Comparison of ENCODE assay signal across 8 cellular contexts in genomic region chr2:85413592-85414421, GRCh38. TPM values are rescaled to one million over a fixed set of nuclear protein-coding genes. Genes with fewer than 3 reads are reported as not detected.
A peak's percentile ranks its signal among the peaks of the same experiment; 100 is the strongest.
DNase-seq lines count a peak whose midpoint lies in the region; ATAC-seq, FAIRE-seq and TF ChIP-seq lines count a peak whose summit lies in the region.

No MANE protein-coding gene starts in this region.

- H3K4me1 Mint-ChIP-seq in CD4-positive, alpha-beta memory T cell = peaks cover 18 to 34% (median 25%) of the 10 kb centered on the region in 4 donors

- FAIRE-seq in RCC 7860 (lab: Jason Lieb, UNC) = no peak

- POLR2A ChIA-PET in CD4-positive, alpha-beta memory T cell (lab: Charles Lee; ENCODE audit: partially characterized antibody) = interaction anchor here (0.6 to 1.0 kb wide), 2 partner anchors 25 to 222 kb away, joined by 3 to 4 read pairs; no protein-coding TSS in a partner anchor

- H3K4me3 Mint-ChIP-seq in CD4-positive, alpha-beta memory T cell = peak overlapping the region in 7 of 8 donors; percentile 20 to 59 (median 34)

- H3K27ac Mint-ChIP-seq in CD4-positive, alpha-beta memory T cell = no peak overlapping the region

- H3K4me1 ChIP-seq in CD4-positive, alpha-beta memory T cell (ENCODE audit: insufficient read depth, low read length) = peaks cover 33% of the 10 kb centered on the region
- H3K4me1 ChIP-seq in colonic mucosa (peaks cover 20% of the 10 kb centered on the region), lung (ENCODE audit: control insufficient read depth in 2 of 2, insufficient read depth in 2 of 2, low read length in 2 of 2) (peaks cover 0 to under 1% of the 10 kb centered on the region in 2 donors), testis (peaks cover 11% of the 10 kb centered on the region)

- intact Hi-C loops in CD4-positive, alpha-beta memory T cell (cut with micrococcal nuclease) = no loop called here
- intact Hi-C loops in colonic mucosa (cut with DNase I) (no loop called here), testis (cut with DNase I; ENCODE audit: low total_unique reads) (no loop called here)

- no peaks in the 10 kb centered on the region for H3K9me3 Mint-ChIP-seq in CD4-positive, alpha-beta memory T cell

- no peaks in the 10 kb centered on the region for H3K36me3 ChIP-seq in CD4-positive, alpha-beta memory T cell (ENCODE audit: insufficient read depth, low read length)
- H3K36me3 ChIP-seq in colonic mucosa (no peaks in the 10 kb centered on the region), lung (ENCODE audit: control insufficient read depth in 2 of 2, insufficient read depth in 2 of 2, low read length in 2 of 2) (no peaks in the 10 kb centered on the region), testis (ENCODE audit: low read depth, missing control alignments) (no peaks in the 10 kb centered on the region)

- CTCF ChIA-PET in CD4-positive, alpha-beta memory T cell (lab: Charles Lee; ENCODE audit: partially characterized antibody) = interaction anchor here (1.2 kb wide), 1 partner anchor 13 kb away, joined by 3 read pairs; no protein-coding TSS in a partner anchor

- TF ChIP-seq POLR2A in testis (IDR thresholded peaks at IDR 0.05) = no peak

- no peaks in the 10 kb centered on the region for H3K9me3 ChIP-seq in CD4-positive, alpha-beta memory T cell (ENCODE audit: control insufficient read depth in 1 of 2, low read length in 2 of 2)
- H3K9me3 ChIP-seq in colonic mucosa (no peaks in the 10 kb centered on the region), lung (ENCODE audit: control insufficient read depth in 2 of 2, insufficient read depth in 1 of 2, low read length in 1 of 2) (no peaks in the 10 kb centered on the region), testis (no peaks in the 10 kb centered on the region)

- no peak for DNase-seq in CD4-positive, alpha-beta memory T cell
- DNase-seq in RCC 7860 (ENCODE audit: low spot score) (peak; percentile 26), colonic mucosa (peak; percentile 75), lung (ENCODE audit: low spot score) (no peak), testis (no peak), COLO668 (lab: John Stamatoyannopoulos, UW; ENCODE audit: unreplicated experiment) (no peak), SIG-M5 (lab: John Stamatoyannopoulos, UW) (no peak), SHP77 treated with DMSO at 0.1 percent for 48 hours (lab: John Stamatoyannopoulos, UW) (no peak)

- H3K4me3 ChIP-seq in CD4-positive, alpha-beta memory T cell (ENCODE audit: low read length in 2 of 2) = no peak overlapping the region
- H3K4me3 ChIP-seq in colonic mucosa (peak overlapping the region; percentile 39), lung (peak overlapping the region; percentile 24), testis (peak overlapping the region; percentile 43 to 57)

- peaks cover 0 to 1% of the 10 kb centered on the region in 2 donors for H3K36me3 Mint-ChIP-seq in CD4-positive, alpha-beta memory T cell

- H3K27ac ChIP-seq in CD4-positive, alpha-beta memory T cell (ENCODE audit: low read depth, low read length) = no peak overlapping the region
- H3K27ac ChIP-seq in colonic mucosa (peak overlapping the region; percentile 73), lung (ENCODE audit: low read depth in 1 of 2, low read length in 1 of 2) (peak overlapping the region in 1 of 2 donors; percentile 55), testis (peak overlapping the region in 1 of 2 donors; percentile 51)

- WGBS in lung, 2 donors = 2 to 9% methylated on average over 43 to 44 of the region's 44 CpGs
- WGBS in testis, 2 donors = 7% methylated on average over 35 to 43 of the region's 44 CpGs

- H3K9ac ChIP-seq in colonic mucosa (ENCODE audit: low read depth in 2 of 2, low read length in 2 of 2) = peak overlapping the region; percentile 52 to 71

- no peaks in the 10 kb centered on the region for H3K27me3 ChIP-seq in CD4-positive, alpha-beta memory T cell (ENCODE audit: insufficient read depth, low read length)
- H3K27me3 ChIP-seq in colonic mucosa = no peaks in the 10 kb centered on the region
- H3K27me3 ChIP-seq in lung (ENCODE audit: control insufficient read depth, insufficient read depth) = no peaks in the 10 kb centered on the region
- no peaks in the 10 kb centered on the region for H3K27me3 ChIP-seq in testis

- TF ChIP-seq CTCF in colonic mucosa (IDR thresholded peaks at IDR 0.05) (no peak), lung (IDR thresholded peaks at IDR 0.05; ENCODE audit: control extremely low read depth, extremely low read depth) (no peak), testis (IDR thresholded peaks at IDR 0.05) (no peak)

- ATAC-seq in lung (ENCODE audit: insufficient read depth, low FRiP score) = peak; percentile 35

- H3K27me3 Mint-ChIP-seq in CD4-positive, alpha-beta memory T cell = no peaks in the 10 kb centered on the region

RNA-seq across cellular contexts. Expression of gene CAPG, which starts 3.6 kb away (rescaled TPM):
- 10 to 100 TPM; 25.6 to 38.5 TPM for total RNA-seq in CD4-positive, alpha-beta memory T cell
- polyA plus RNA-seq in CD4-positive, alpha-beta memory T cell = 100 to 1,000 TPM; 113 to 136 TPM
- total RNA-seq in colonic mucosa (100 to 1,000 TPM; 102 to 105 TPM), lung (100 to 1,000 TPM in 1 of 2 donors, 10 to 100 TPM in 1; 53.2 to 393 TPM), testis (10 to 100 TPM; 17.7 to 29.4 TPM)
- polyA plus RNA-seq in lung (100 to 1,000 TPM; 387 to 415 TPM), testis (ENCODE audit: insufficient read depth, low read depth, low replicate concordance) (74.5 TPM)

RNA-seq across cellular contexts. Expression of gene SH2D6, which starts 4.7 kb away (rescaled TPM):
- 1 to 10 TPM; 1.5 to 1.6 TPM for total RNA-seq in CD4-positive, alpha-beta memory T cell
- not detected for polyA plus RNA-seq in CD4-positive, alpha-beta memory T cell
- total RNA-seq in colonic mucosa (1 to 10 TPM; 1.6 to 9.2 TPM), lung (under 1 TPM; 0.37 to 0.74 TPM), testis (10 to 100 TPM; 11.2 to 13.6 TPM)
- polyA plus RNA-seq in lung (under 1 TPM; 0.14 to 0.69 TPM), testis (ENCODE audit: insufficient read depth, low read depth, low replicate concordance) (15.9 TPM)

RNA-seq across cellular contexts. Expression of gene ELMOD3, which starts 59.2 kb away (rescaled TPM):
- 10 to 100 TPM; 29.8 to 33.2 TPM for total RNA-seq in CD4-positive, alpha-beta memory T cell
- 10 to 100 TPM; 10.1 to 11.2 TPM for polyA plus RNA-seq in CD4-positive, alpha-beta memory T cell
- total RNA-seq in colonic mucosa (10 to 100 TPM; 13.4 to 19.4 TPM), lung (10 to 100 TPM; 14.4 to 26.5 TPM), testis (10 to 100 TPM; 38.4 to 51.6 TPM)
- polyA plus RNA-seq in lung (10 to 100 TPM; 11.9 to 15.0 TPM), testis (ENCODE audit: insufficient read depth, low read depth, low replicate concordance) (26.2 TPM)

RNA-seq across cellular contexts. Expression of gene RETSAT, which starts 59.5 kb away (rescaled TPM):
- 10 to 100 TPM; 33.0 to 33.4 TPM for total RNA-seq in CD4-positive, alpha-beta memory T cell
- polyA plus RNA-seq in CD4-positive, alpha-beta memory T cell = 10 to 100 TPM; 20.8 to 24.3 TPM
- total RNA-seq in colonic mucosa (100 to 1,000 TPM; 145 to 190 TPM), lung (10 to 100 TPM; 19.6 to 55.4 TPM), testis (10 to 100 TPM; 54.0 to 60.5 TPM)
- polyA plus RNA-seq in lung (10 to 100 TPM; 24.6 to 25.1 TPM), testis (ENCODE audit: insufficient read depth, low read depth, low replicate concordance) (49.7 TPM)

Comparison
In these comparisons a context has a peak if more than half of its experiments do, and no peak if none do; other contexts are left out.
1. DNase-seq: peak in RCC 7860 (single experiment) and colonic mucosa (single experiment); none in CD4-positive, alpha-beta memory T cell (0 of 5), lung (single experiment), testis (single experiment), COLO668 (single experiment), SIG-M5 (single experiment) and SHP77 treated with DMSO at 0.1 percent for 48 hours (single experiment).
2. H3K4me3 ChIP-seq: peak in colonic mucosa (single experiment), lung (single experiment) and testis (2 of 2); none in CD4-positive, alpha-beta memory T cell (0 of 2).